In the genomic region with DNA sequence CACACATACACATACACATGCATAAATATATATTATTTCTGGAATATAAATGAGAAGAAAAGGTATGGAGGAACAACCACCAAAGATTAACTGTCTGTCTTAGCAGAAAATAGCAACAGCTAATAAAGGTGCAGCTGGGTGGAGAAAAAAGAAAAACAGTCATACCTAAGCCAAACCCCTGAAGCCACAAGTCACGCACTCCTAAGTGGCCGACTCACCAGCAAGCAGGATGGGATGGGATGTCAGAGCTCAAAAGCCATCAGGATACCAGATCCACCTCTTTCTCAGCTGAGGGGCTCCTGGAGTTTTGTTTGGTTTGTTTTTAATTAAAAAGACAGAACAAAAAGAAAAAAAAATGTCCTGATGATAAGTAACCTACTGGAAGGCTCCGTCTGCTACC, we compare ENCODE assay signal across 23 cellular contexts.
"Had no signal": no experiment of that assay in that cellular context is flagged by ENCODE, and none has a peak within 500 bp of the region (broad histone marks: within the 10 kb centered on the region; RNA-seq: fewer than 3 reads in every experiment).

No MANE protein-coding gene starts in this region.

- ATAC-seq: activated CD8-positive, alpha-beta memory T cell treated with anti-CD3 and anti-CD28 coated beads, Interleukin-2, amount 10 ng/mL, durations not matched to agents 7 days and 5 days; activated CD8-positive, alpha-beta T cell treated with anti-CD3 and anti-CD28 coated beads for 36 hours; activated naive CD8-positive, alpha-beta T cell treated with anti-CD3 and anti-CD28 coated beads, Interleukin-2, amount 50 U/mL, for 24 hours; esophagus mucosa; left ventricle myocardium superior; natural killer cell had no signal

- DNase-seq: activated CD4-positive, alpha-beta T cell treated with anti-CD3 and anti-CD28 coated beads, Interleukin-2, amount 10 ng/mL, durations not matched to agents 7 days and 5 days; activated CD4-positive, CD25-positive, alpha-beta regulatory T cell treated with anti-CD3 and anti-CD28 coated beads, Interleukin-2, amount 50 U/mL, for 72 hours; activated CD8-positive, alpha-beta memory T cell treated with anti-CD3 and anti-CD28 coated beads, Interleukin-2, amount 10 ng/mL, durations not matched to agents 7 days and 5 days; activated CD8-positive, alpha-beta T cell treated with anti-CD3 and anti-CD28 coated beads for 36 hours; activated effector memory CD4-positive, alpha-beta T cell treated with anti-CD3 and anti-CD28 coated beads, Interleukin-2, amount 50 U/mL, for 16 hours; activated naive CD4-positive, alpha-beta T cell treated with anti-CD3 and anti-CD28 coated beads, Interleukin-2, amount 10 ng/mL, durations not matched to agents 7 days and 5 days; activated naive CD8-positive, alpha-beta T cell treated with anti-CD3 and anti-CD28 coated beads, Interleukin-2, amount 50 U/mL, for 24 hours; activated T-cell treated with anti-CD3 and anti-CD28 coated beads for 4 hours; anterior cingulate cortex; brain microvascular endothelial cell; effector memory CD4-positive, alpha-beta T cell; foreskin melanocyte; glutamatergic neuron; immature natural killer cell; left ventricle myocardium superior; midbrain; natural killer cell; spleen; stimulated activated CD4-positive, alpha-beta T cell treated with anti-CD3 and anti-CD28 coated beads, Interleukin-4, amount 100 ng/mL, for 1 hour; stimulated activated naive CD4-positive, alpha-beta T cell; T-helper 2 cell; WERI-Rb-1 had no signal
